Comparison of ENCODE assay signal across 21 cellular contexts in the genomic region with DNA sequence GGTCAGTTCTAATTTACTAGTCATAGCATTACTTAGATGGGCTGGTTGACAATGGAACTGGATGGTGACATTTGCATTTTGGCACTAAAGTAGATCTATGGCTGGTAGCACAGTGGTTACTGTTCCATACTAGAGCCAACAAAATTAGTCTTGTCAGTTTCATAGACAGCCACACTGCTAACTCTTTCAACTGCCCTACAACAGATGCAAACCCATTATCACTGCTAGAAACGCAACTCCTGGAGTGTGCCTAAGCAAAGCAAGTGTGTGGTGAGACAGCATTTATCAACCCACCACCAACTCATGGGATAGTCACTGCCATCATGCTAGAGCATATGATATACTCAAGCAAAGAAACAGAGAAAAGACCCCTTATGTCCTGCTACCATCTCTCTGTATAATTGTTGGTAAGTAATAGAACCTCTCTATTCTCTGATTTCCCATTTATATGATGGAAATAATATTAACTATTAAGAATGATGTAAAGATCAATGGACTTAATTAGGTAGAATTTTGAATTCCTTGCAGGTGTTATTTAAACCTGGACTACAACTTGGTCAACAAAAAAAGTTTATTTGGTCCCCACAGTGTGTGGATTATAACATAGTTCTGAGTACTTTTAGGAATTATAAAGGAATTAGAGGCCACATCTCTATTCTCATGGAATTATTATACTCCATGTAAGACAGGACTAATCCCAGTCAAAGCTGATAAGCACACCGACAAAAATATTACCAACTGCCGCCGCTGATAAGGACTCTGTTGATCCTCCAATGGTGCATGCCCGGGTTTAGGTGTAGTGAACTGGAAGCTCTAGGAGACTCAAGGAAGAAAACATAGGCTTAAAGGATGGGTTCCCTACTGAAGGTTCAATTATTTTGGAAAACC. TPM values are rescaled to one million over a fixed set of nuclear protein-coding genes. Genes with fewer than 3 reads are reported as not detected.
DNase-seq lines count a peak whose midpoint lies in the region; ATAC-seq and TF ChIP-seq lines count a peak whose summit lies in the region.
"Had no signal": no experiment of that assay in that cellular context is flagged by ENCODE, and none has a peak within 500 bp of the region (broad histone marks: within the 10 kb centered on the region; RNA-seq: fewer than 3 reads in every experiment).

No MANE protein-coding gene starts in this region.

- H3K36me3 Mint-ChIP-seq in activated CD4-positive, alpha-beta memory T cell treated with anti-CD3 and anti-CD28 coated beads, Interleukin-2, amount 10 ng/mL, durations not matched to agents 7 days and 5 days (ENCODE audit: low read depth) = no peaks in the 10 kb centered on the region
- H3K36me3 Mint-ChIP-seq: CD14-positive monocyte; CD4-positive, alpha-beta memory T cell had no signal

- peaks cover 20% of the 10 kb centered on the region for H3K27me3 Mint-ChIP-seq in activated CD4-positive, alpha-beta memory T cell treated with anti-CD3 and anti-CD28 coated beads, Interleukin-2, amount 10 ng/mL, durations not matched to agents 7 days and 5 days
- H3K27me3 Mint-ChIP-seq: IgD-negative memory B cell had no signal

- H3K4me1 Mint-ChIP-seq in activated CD4-positive, alpha-beta memory T cell treated with anti-CD3 and anti-CD28 coated beads, Interleukin-2, amount 10 ng/mL, durations not matched to agents 7 days and 5 days = no peaks in the 10 kb centered on the region
- H3K4me1 Mint-ChIP-seq: CD14-positive monocyte; CD4-positive, alpha-beta memory T cell; IgD-negative memory B cell had no signal

- H3K9me3 Mint-ChIP-seq in activated CD4-positive, alpha-beta memory T cell treated with anti-CD3 and anti-CD28 coated beads, Interleukin-2, amount 10 ng/mL, durations not matched to agents 7 days and 5 days = no peaks in the 10 kb centered on the region
- H3K9me3 Mint-ChIP-seq: CD14-positive monocyte; CD4-positive, alpha-beta memory T cell; IgD-negative memory B cell had no signal

- no peak overlapping the region for H3K4me3 ChIP-seq in WERI-Rb-1 (ENCODE audit: low read depth, low read length)
- H3K4me3 ChIP-seq: A549, BLaER1, GM12878, GM23248, HAP-1 had no signal

- DNase-seq in NCI-H82 (lab: John Stamatoyannopoulos, UW) (peak; percentile 45), NCI-H82 treated with DMSO at 0.1 percent for 48 hours (lab: John Stamatoyannopoulos, UW; ENCODE audit: unreplicated experiment) (no peak), OCI-M1 (lab: John Stamatoyannopoulos, UW) (peak; percentile 82), WERI-Rb-1 (peak; percentile 20), globus pallidus (ENCODE audit: low spot score) (no peak)
- no peak for DNase-seq in activated CD4-positive, alpha-beta memory T cell treated with anti-CD3 and anti-CD28 coated beads, Interleukin-2, amount 10 ng/mL, durations not matched to agents 7 days and 5 days
- DNase-seq: Calu3; CD4-positive, alpha-beta memory T cell; DMS 273 treated with DMSO at 0.1 percent for 48 hours; DMS53; DND-41; EL; GM23248 had no signal

- no peak overlapping the region for H3K27ac ChIP-seq in WERI-Rb-1
- H3K27ac ChIP-seq: 22Rv1, A549, BLaER1, GM23248 had no signal

- H3K9me3 ChIP-seq in WERI-Rb-1 (ENCODE audit: severe bottlenecking) = no peaks in the 10 kb centered on the region
- H3K9me3 ChIP-seq: A549, BLaER1, HAP-1 had no signal

- H3K27me3 ChIP-seq in WERI-Rb-1 (ENCODE audit: insufficient read depth, low read depth, severe bottlenecking) = no peaks in the 10 kb centered on the region
- H3K27me3 ChIP-seq: BLaER1 had no signal

- ATAC-seq in GM18520 (IDR thresholded peaks at IDR 0.05; ENCODE audit: unreplicated experiment) = no peak
- ATAC-seq: A549, GM12878 had no signal

- POLR2A ChIA-PET in activated CD4-positive, alpha-beta memory T cell treated with anti-CD3 and anti-CD28 coated beads, Interleukin-2, amount 10 ng/mL, durations not matched to agents 7 days and 5 days (lab: Charles Lee) = no interaction called here

- TF ChIP-seq CTCF in WERI-Rb-1 (IDR thresholded peaks at IDR 0.05; ENCODE audit: low read depth, low read length) = no peak

- no peak overlapping the region for H3K4me3 Mint-ChIP-seq in activated CD4-positive, alpha-beta memory T cell treated with anti-CD3 and anti-CD28 coated beads, Interleukin-2, amount 10 ng/mL, durations not matched to agents 7 days and 5 days
- H3K4me3 Mint-ChIP-seq: CD14-positive monocyte; CD4-positive, alpha-beta memory T cell; IgD-negative memory B cell had no signal

- H3K27ac Mint-ChIP-seq in activated CD4-positive, alpha-beta memory T cell treated with anti-CD3 and anti-CD28 coated beads, Interleukin-2, amount 10 ng/mL, durations not matched to agents 7 days and 5 days = no peak overlapping the region
- H3K27ac Mint-ChIP-seq: CD14-positive monocyte; CD4-positive, alpha-beta memory T cell; IgD-negative memory B cell had no signal

- H3K36me3 ChIP-seq in WERI-Rb-1 = no peaks in the 10 kb centered on the region
- H3K36me3 ChIP-seq: BLaER1, HAP-1 had no signal

- CTCF ChIA-PET in activated CD4-positive, alpha-beta memory T cell treated with anti-CD3 and anti-CD28 coated beads, Interleukin-2, amount 10 ng/mL, durations not matched to agents 7 days and 5 days (lab: Charles Lee) = no interaction called here

RNA-seq across cellular contexts. Expression of gene ABHD5, which starts 19.9 kb away (rescaled TPM):
- total RNA-seq in activated CD4-positive, alpha-beta memory T cell treated with anti-CD3 and anti-CD28 coated beads, Interleukin-2, amount 10 ng/mL, durations not matched to agents 7 days and 5 days = 10 to 100 TPM; 14.5 to 15.9 TPM

RNA-seq across cellular contexts. Expression of gene ANO10, which starts 49.1 kb away (rescaled TPM):
- 10 to 100 TPM; 19.9 TPM for total RNA-seq in activated CD4-positive, alpha-beta memory T cell treated with anti-CD3 and anti-CD28 coated beads, Interleukin-2, amount 10 ng/mL, durations not matched to agents 7 days and 5 days

Comparison
In these comparisons a context has a peak if more than half of its experiments do, and no peak if none do; other contexts are left out.
1. DNase-seq: peak in NCI-H82 (single experiment), OCI-M1 (single experiment) and WERI-Rb-1 (single experiment); none in NCI-H82 treated with DMSO at 0.1 percent for 48 hours (single experiment), globus pallidus (single experiment) and activated CD4-positive, alpha-beta memory T cell treated with anti-CD3 and anti-CD28 coated beads, Interleukin-2, amount 10 ng/mL, durations not matched to agents 7 days and 5 days (single experiment).